In genomic region chr5:141488591-141489478, GRCh38 we compare ENCODE assay signal across 9 cellular contexts. TPM values are rescaled to one million over a fixed set of nuclear protein-coding genes. Genes with fewer than 3 reads are reported as not detected.
A peak's percentile ranks its signal among the peaks of the same experiment; 100 is the strongest.
DNase-seq lines count a peak whose midpoint lies in the region; ATAC-seq and TF ChIP-seq lines count a peak whose summit lies in the region.
"Had no signal": no experiment of that assay in that cellular context is flagged by ENCODE, and none has a peak within 500 bp of the region (broad histone marks: within the 10 kb centered on the region; RNA-seq: fewer than 3 reads in every experiment).

Gene PCDHGC5, plus strand, starts transcription at chr5:141489081. Its CDS starts 160 bp downstream, at chr5:141489241.

- H3K4me3 Mint-ChIP-seq in chondrocyte (ENCODE audit: unreplicated experiment) (peak within 1 kb of the TSS; percentile 39), glutamatergic neuron (ENCODE audit: unreplicated experiment) (no peak within 1 kb of the TSS)
- no peak within 1 kb of the TSS for H3K4me3 Mint-ChIP-seq in stimulated activated naive B cell treated with anti-CD40 and anti-IgM and Interleukin-4, amounts not matched to agents 10 μg/mL and 1 μg/mL and 100 μg/mL, for 72 hours

- no peaks in the 10 kb centered on the region for H3K27me3 Mint-ChIP-seq in chondrocyte (ENCODE audit: low read depth)
- peaks cover 71 to 83% of the 10 kb centered on the region in 2 donors for H3K27me3 Mint-ChIP-seq in stimulated activated naive B cell treated with anti-CD40 and anti-IgM and Interleukin-4, amounts not matched to agents 10 μg/mL and 1 μg/mL and 100 μg/mL, for 72 hours
- peaks cover 11% of the 10 kb centered on the region for H3K27me3 Mint-ChIP-seq in glutamatergic neuron (ENCODE audit: unreplicated experiment)

- peaks cover 37% of the 10 kb centered on the region for H3K4me1 Mint-ChIP-seq in chondrocyte (ENCODE audit: low read depth)
- peaks cover 18% of the 10 kb centered on the region in 2 donors for H3K4me1 Mint-ChIP-seq in stimulated activated naive B cell treated with anti-CD40 and anti-IgM and Interleukin-4, amounts not matched to agents 10 μg/mL and 1 μg/mL and 100 μg/mL, for 72 hours
- H3K4me1 Mint-ChIP-seq in glutamatergic neuron (ENCODE audit: low read depth, unreplicated experiment) = peaks cover 20% of the 10 kb centered on the region

- H3K9me3 Mint-ChIP-seq in chondrocyte (ENCODE audit: low read depth) (no peaks in the 10 kb centered on the region), glutamatergic neuron (ENCODE audit: unreplicated experiment) (peaks cover 4% of the 10 kb centered on the region)
- H3K9me3 Mint-ChIP-seq in stimulated activated naive B cell treated with anti-CD40 and anti-IgM and Interleukin-4, amounts not matched to agents 10 μg/mL and 1 μg/mL and 100 μg/mL, for 72 hours = no peaks in the 10 kb centered on the region

- DNase-seq in ACHN (peak; percentile 17), NCI-H226 (peak; percentile 44), chondrocyte (ENCODE audit: low spot score) (no peak), medulla oblongata (ENCODE audit: extremely low spot score) (peak; percentile 76), glutamatergic neuron (no peak)
- DNase-seq in stimulated activated naive B cell treated with anti-CD40 and anti-IgM and Interleukin-4, amounts not matched to agents 10 μg/mL and 1 μg/mL and 100 μg/mL, for 72 hours = no peak
- no peak for DNase-seq in stimulated activated CD4-positive, alpha-beta T cell treated with anti-CD3 and anti-CD28 coated beads, Interleukin-4, amount 100 ng/mL, for 1 hour
- DNase-seq: NCI-H2029 had no signal

- in situ Hi-C loops in ACHN (cut with HindIII; ENCODE audit: low pct_ligation_motif_present, low pct_unique_long_range_greater_than_20kb, low sequenced_read_pairs) = no loop called here

- TF ChIP-seq CTCF in chondrocyte (IDR thresholded peaks at IDR 0.05) = no peak
- no peak for TF ChIP-seq CTCF in glutamatergic neuron (IDR thresholded peaks at IDR 0.05; ENCODE audit: partially characterized antibody, unreplicated experiment)

- H3K36me3 Mint-ChIP-seq in chondrocyte (ENCODE audit: low read depth) = peaks cover 5% of the 10 kb centered on the region
- peaks cover 0 to 7% of the 10 kb centered on the region in 2 donors for H3K36me3 Mint-ChIP-seq in stimulated activated naive B cell treated with anti-CD40 and anti-IgM and Interleukin-4, amounts not matched to agents 10 μg/mL and 1 μg/mL and 100 μg/mL, for 72 hours
- H3K36me3 Mint-ChIP-seq in glutamatergic neuron (ENCODE audit: unreplicated experiment) = peaks cover 11% of the 10 kb centered on the region

- peak within 1 kb of the TSS; percentile 73 for H3K27ac Mint-ChIP-seq in chondrocyte (ENCODE audit: unreplicated experiment)
- H3K27ac Mint-ChIP-seq in stimulated activated naive B cell treated with anti-CD40 and anti-IgM and Interleukin-4, amounts not matched to agents 10 μg/mL and 1 μg/mL and 100 μg/mL, for 72 hours = no peak within 1 kb of the TSS
- H3K27ac Mint-ChIP-seq in glutamatergic neuron (ENCODE audit: unreplicated experiment) = no peak within 1 kb of the TSS

- ATAC-seq in stimulated activated naive B cell treated with anti-CD40 and anti-IgM and Interleukin-4, amounts not matched to agents 10 μg/mL and 1 μg/mL and 100 μg/mL, for 72 hours (replicated peaks) = no peak
- no peak for ATAC-seq in HG02938 (IDR thresholded peaks at IDR 0.05; ENCODE audit: unreplicated experiment)

RNA-seq across cellular contexts. Expression of gene PCDHGC5, which starts in this region (rescaled TPM):
- 1.7 to 3.6 TPM (median 2.0 TPM) in 3 replicates for total RNA-seq in chondrocyte
- total RNA-seq in glutamatergic neuron (ENCODE audit: unreplicated experiment) = 4.0 TPM

Comparison
In these comparisons a context has a peak if more than half of its experiments do, and no peak if none do; other contexts are left out.
1. DNase-seq: peak in ACHN (single experiment), NCI-H226 (single experiment) and medulla oblongata (single experiment); none in chondrocyte (single experiment), stimulated activated naive B cell treated with anti-CD40 and anti-IgM and Interleukin-4, amounts not matched to agents 10 μg/mL and 1 μg/mL and 100 μg/mL, for 72 hours (single experiment), stimulated activated CD4-positive, alpha-beta T cell treated with anti-CD3 and anti-CD28 coated beads, Interleukin-4, amount 100 ng/mL, for 1 hour (single experiment) and glutamatergic neuron (single experiment).